Comparison of ENCODE assay signal across 20 cellular contexts in the genomic region with DNA sequence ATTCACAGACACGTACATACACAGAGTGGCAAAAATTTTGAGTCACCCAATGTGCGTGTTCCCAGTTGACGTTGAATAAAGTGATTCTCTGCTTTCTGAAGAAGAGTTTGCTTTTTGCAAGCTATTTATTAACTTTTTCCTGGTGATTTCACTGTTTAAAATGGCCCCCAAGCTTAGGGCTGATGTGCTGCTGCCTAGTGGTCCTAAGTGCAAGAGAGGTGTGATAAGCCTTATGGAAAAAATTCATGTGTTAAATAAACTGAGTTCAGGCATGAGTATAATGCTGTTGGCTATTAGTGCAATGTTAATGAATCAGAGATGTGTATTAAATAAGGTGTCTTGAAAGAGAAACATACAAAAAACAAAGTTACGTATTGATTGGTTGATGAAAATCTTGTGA. TPM values are rescaled to one million over a fixed set of nuclear protein-coding genes. Genes with fewer than 3 reads are reported as not detected.
DNase-seq lines count a peak whose midpoint lies in the region; ATAC-seq and TF ChIP-seq lines count a peak whose summit lies in the region.
"Had no signal": no experiment of that assay in that cellular context is flagged by ENCODE, and none has a peak within 500 bp of the region (broad histone marks: within the 10 kb centered on the region; RNA-seq: fewer than 3 reads in every experiment).

No MANE protein-coding gene starts in this region.

- H3K4me3 ChIP-seq in endodermal cell (ENCODE audit: low read length) (no peak overlapping the region), right lobe of liver (no peak overlapping the region)
- H3K4me3 ChIP-seq: BLaER1 treated with 17β-estradiol and CSF1 and Interleukin-3, amounts not matched to agents 10 nM and 100 nM; GM12878; GM23248; K562 had no signal

- H3T11ph ChIP-seq in H9 (ENCODE audit: low read length) = no peak overlapping the region

- H3K9ac ChIP-seq in endodermal cell (ENCODE audit: extremely low read depth, low read length, poor library complexity, severe bottlenecking) (no peak overlapping the region), H9 (ENCODE audit: extremely low read depth, insufficient read length, low read length) (no peak overlapping the region)
- H3K9ac ChIP-seq: BLaER1 treated with 17β-estradiol and CSF1 and Interleukin-3, amounts not matched to agents 10 nM and 100 nM; GM23248 had no signal

- peaks cover 6% of the 10 kb centered on the region; the same call in 1 of the 2 replicates for H3K79me2 ChIP-seq in H9 (ENCODE audit: insufficient read depth, low read length)

- H3K4ac ChIP-seq in H9 (ENCODE audit: low read depth, low read length) = no peak overlapping the region

- H3K4me1 ChIP-seq in endodermal cell (ENCODE audit: control insufficient read depth, insufficient read depth, low read length) (no peaks in the 10 kb centered on the region), right lobe of liver (peaks cover 0 to 32% (median 8%) of the 10 kb centered on the region in 4 donors), H9 (ENCODE audit: insufficient read depth, low read length) (no peaks in the 10 kb centered on the region)

- intact Hi-C loops in right lobe of liver (cut with DNase I) = no loop called here

- no peak overlapping the region for H2BK15ac ChIP-seq in H9 (ENCODE audit: low read depth, low read length)

- no peaks in the 10 kb centered on the region for H3K9me3 ChIP-seq in endodermal cell (ENCODE audit: control insufficient read depth, low read length)
- H3K9me3 ChIP-seq in right lobe of liver = no peaks in the 10 kb centered on the region
- no peaks in the 10 kb centered on the region for H3K9me3 ChIP-seq in H9 (ENCODE audit: control insufficient read depth, low read depth, low read length)

- no peak overlapping the region for H2BK120ac ChIP-seq in H9 (ENCODE audit: low read depth, low read length, poor library complexity, severe bottlenecking)

- peak; percentile 23 for TF ChIP-seq CTCF in endodermal cell (conservative IDR thresholded peaks at IDR 0.05)
- TF ChIP-seq CTCF in right lobe of liver (IDR thresholded peaks at IDR 0.05) = no peak
- TF ChIP-seq CTCF in H9 (conservative IDR thresholded peaks at IDR 0.05) = no peak

- 96 to 97% methylated on average over 4 of the region's 4 CpGs for WGBS in endodermal cell (ENCODE audit: insufficient coverage in 1 of 2, insufficient read length in 1 of 2), 2 experiments
- WGBS in right lobe of liver (ENCODE audit: insufficient coverage, low coverage, low lambda C conversion rate, missing lambda C conversion rate) = 51% methylated on average over 4 of the region's 4 CpGs
- no CpG with 5 or more reads among the region's 4 CpGs for WGBS in H9 (ENCODE audit: extremely low coverage, insufficient read length, low lambda C conversion rate)

- no peaks in the 10 kb centered on the region for H3K27me3 ChIP-seq in endodermal cell (ENCODE audit: control insufficient read depth, insufficient read depth, low read length, poor library complexity, severe bottlenecking)
- H3K27me3 ChIP-seq in right lobe of liver = no peaks in the 10 kb centered on the region
- H3K27me3 ChIP-seq in H9 (ENCODE audit: insufficient read depth, low read length) = no peaks in the 10 kb centered on the region
- H3K27me3 ChIP-seq: BLaER1 treated with 17β-estradiol and CSF1 and Interleukin-3, amounts not matched to agents 10 nM and 100 nM had no signal

- ATAC-seq in activated naive CD8-positive, alpha-beta T cell treated with anti-CD3 and anti-CD28 coated beads, Interleukin-2, amount 50 U/mL, for 24 hours = peak; percentile 52
- ATAC-seq in right lobe of liver (peak in 2 of 4 donors; percentile 47 to 60), HG03521 (IDR thresholded peaks at IDR 0.05; ENCODE audit: unreplicated experiment) (no peak)
- ATAC-seq: CD8-positive, alpha-beta T cell; GM12878; K562 had no signal

- H2BK5ac ChIP-seq in H9 (ENCODE audit: insufficient read length, low read length) = no peak overlapping the region

- H2BK20ac ChIP-seq in H9 (ENCODE audit: low read depth, low read length, poor library complexity, severe bottlenecking) = no peak overlapping the region

- H3K9me3 Mint-ChIP-seq in activated naive CD8-positive, alpha-beta T cell treated with anti-CD3 and anti-CD28 coated beads, Interleukin-2, amount 50 U/mL, for 24 hours = no peaks in the 10 kb centered on the region
- no peaks in the 10 kb centered on the region for H3K9me3 Mint-ChIP-seq in activated naive CD8-positive, alpha-beta T cell treated with anti-CD3 and anti-CD28 coated beads for 36 hours
- H3K9me3 Mint-ChIP-seq in endodermal cell (peaks cover 2% of the 10 kb centered on the region), H9 (no peaks in the 10 kb centered on the region)
- H3K9me3 Mint-ChIP-seq: CD8-positive, alpha-beta T cell had no signal

- no peak overlapping the region for H4K91ac ChIP-seq in H9 (ENCODE audit: insufficient read length, low read depth, low read length)

- H3K27ac Mint-ChIP-seq in activated naive CD8-positive, alpha-beta T cell treated with anti-CD3 and anti-CD28 coated beads, Interleukin-2, amount 50 U/mL, for 24 hours = no peak overlapping the region
- H3K27ac Mint-ChIP-seq in activated naive CD8-positive, alpha-beta T cell treated with anti-CD3 and anti-CD28 coated beads for 36 hours = no peak overlapping the region
- H3K27ac Mint-ChIP-seq in endodermal cell (no peak overlapping the region), H9 (no peak overlapping the region; a peak in 1 of 7 replicates)
- H3K27ac Mint-ChIP-seq: B cell; CD8-positive, alpha-beta T cell had no signal

- H3K4me1 Mint-ChIP-seq in activated naive CD8-positive, alpha-beta T cell treated with anti-CD3 and anti-CD28 coated beads, Interleukin-2, amount 50 U/mL, for 24 hours = peaks cover 51% of the 10 kb centered on the region
- H3K4me1 Mint-ChIP-seq in activated naive CD8-positive, alpha-beta T cell treated with anti-CD3 and anti-CD28 coated beads for 36 hours = peaks cover 49% of the 10 kb centered on the region
- H3K4me1 Mint-ChIP-seq in endodermal cell = no peaks in the 10 kb centered on the region
- peaks cover 4 to 6% of the 10 kb centered on the region in 2 experiments; a peak in 3 of 4 replicates for H3K4me1 Mint-ChIP-seq in H9

- H3K36me3 ChIP-seq in endodermal cell (ENCODE audit: control insufficient read depth, insufficient read depth, low read length) (no peaks in the 10 kb centered on the region), right lobe of liver (no peaks in the 10 kb centered on the region)

- no peak overlapping the region for H3K4me2 ChIP-seq in H9 (ENCODE audit: insufficient read depth, insufficient read length, low read length)
- H3K4me2 ChIP-seq: BLaER1 treated with 17β-estradiol and CSF1 and Interleukin-3, amounts not matched to agents 10 nM and 100 nM had no signal

- H4K20me1 ChIP-seq in H9 (ENCODE audit: control insufficient read depth, insufficient read depth, insufficient read length) = no peaks in the 10 kb centered on the region

- no peak overlapping the region for H3K4me3 Mint-ChIP-seq in activated naive CD8-positive, alpha-beta T cell treated with anti-CD3 and anti-CD28 coated beads, Interleukin-2, amount 50 U/mL, for 24 hours
- H3K4me3 Mint-ChIP-seq in activated naive CD8-positive, alpha-beta T cell treated with anti-CD3 and anti-CD28 coated beads for 36 hours = no peak overlapping the region
- H3K4me3 Mint-ChIP-seq in endodermal cell (no peak overlapping the region), H9 (no peak overlapping the region)
- H3K4me3 Mint-ChIP-seq: CD8-positive, alpha-beta T cell had no signal

- no peak overlapping the region for H4K8ac ChIP-seq in H9 (replicated peaks; ENCODE audit: insufficient read length, low read depth, low read length)

- H2AK5ac ChIP-seq in H9 (ENCODE audit: insufficient read length, low read length) = no peak overlapping the region

- no peak overlapping the region for H3K27ac ChIP-seq in endodermal cell (ENCODE audit: low read depth, low read length)
- peak overlapping the region in 1 of 3 donors; percentile 47 for H3K27ac ChIP-seq in right lobe of liver
- H3K27ac ChIP-seq in H9 (ENCODE audit: insufficient read length, low read depth, low read length) = no peak overlapping the region
- H3K27ac ChIP-seq: 22Rv1; BLaER1 treated with 17β-estradiol and CSF1 and Interleukin-3, amounts not matched to agents 10 nM and 100 nM; GM23248; HL-60 had no signal

- no peak overlapping the region for H2BK12ac ChIP-seq in H9 (ENCODE audit: insufficient read length, low read depth, low read length)

- DNase-seq in activated naive CD8-positive, alpha-beta T cell treated with anti-CD3 and anti-CD28 coated beads, Interleukin-2, amount 50 U/mL, for 24 hours = no peak
- no peak for DNase-seq in activated naive CD8-positive, alpha-beta T cell treated with anti-CD3 and anti-CD28 coated beads for 36 hours
- DNase-seq in endodermal cell (no peak), right lobe of liver (no peak), H9 (no peak), DMS53 (lab: John Stamatoyannopoulos, UW) (no peak)
- DNase-seq: Calu3; CD8-positive, alpha-beta T cell; DND-41; EL; GM23248; HCEC 1CT; IMR-90 had no signal

- peaks cover 12% of the 10 kb centered on the region for H3K79me1 ChIP-seq in H9 (ENCODE audit: insufficient read depth, low read depth, low read length, poor library complexity, severe bottlenecking)

- H3K18ac ChIP-seq in H9 (ENCODE audit: insufficient read length, low read depth, low read length) = no peak overlapping the region

- H3K23me2 ChIP-seq in H9 (ENCODE audit: insufficient read length, low read depth, low read length, poor library complexity, severe bottlenecking) = no peaks in the 10 kb centered on the region

- H2AFZ ChIP-seq in H9 (ENCODE audit: low read length) = no peak overlapping the region
- H2AFZ ChIP-seq: GM23248 had no signal

- peaks cover 6% of the 10 kb centered on the region for H3K36me3 Mint-ChIP-seq in activated naive CD8-positive, alpha-beta T cell treated with anti-CD3 and anti-CD28 coated beads, Interleukin-2, amount 50 U/mL, for 24 hours (ENCODE audit: low read depth)
- H3K36me3 Mint-ChIP-seq in activated naive CD8-positive, alpha-beta T cell treated with anti-CD3 and anti-CD28 coated beads for 36 hours = peaks cover 2% of the 10 kb centered on the region
- H3K36me3 Mint-ChIP-seq in endodermal cell (ENCODE audit: low read depth) (peaks cover 5% of the 10 kb centered on the region), H9 (ENCODE audit: insufficient read depth in 1 of 3, low read depth in 3 of 3) (peaks cover 0 to 2% (median 2%) of the 10 kb centered on the region in 3 experiments; a peak in 1 of 7 replicates)

- H3K56ac ChIP-seq in H9 (ENCODE audit: insufficient read length, low read depth, low read length) = no peak overlapping the region

- H3K27me3 Mint-ChIP-seq in activated naive CD8-positive, alpha-beta T cell treated with anti-CD3 and anti-CD28 coated beads, Interleukin-2, amount 50 U/mL, for 24 hours = no peaks in the 10 kb centered on the region
- no peaks in the 10 kb centered on the region for H3K27me3 Mint-ChIP-seq in activated naive CD8-positive, alpha-beta T cell treated with anti-CD3 and anti-CD28 coated beads for 36 hours
- H3K27me3 Mint-ChIP-seq in endodermal cell (ENCODE audit: insufficient read depth) (no peaks in the 10 kb centered on the region), H9 (ENCODE audit: low read depth) (no peaks in the 10 kb centered on the region)
- H3K27me3 Mint-ChIP-seq: B cell had no signal

- no peak overlapping the region for H4K5ac ChIP-seq in H9 (ENCODE audit: insufficient read length, low read depth, low read length)

- no peak overlapping the region for H3K23ac ChIP-seq in H9 (ENCODE audit: insufficient read length, low read depth, low read length)

- peak; percentile 24 for TF ChIP-seq POLR2A in right lobe of liver (IDR thresholded peaks at IDR 0.05)

- H3K14ac ChIP-seq in H9 (ENCODE audit: insufficient read depth, low read length) = no peak overlapping the region

RNA-seq across cellular contexts. Expression of a gene that starts 16.9 kb away (rescaled TPM):
- total RNA-seq in activated naive CD8-positive, alpha-beta T cell treated with anti-CD3 and anti-CD28 coated beads for 36 hours = 10 to 100 TPM; 29.9 to 32.8 TPM
- 10 to 100 TPM; 47.5 to 48.4 TPM for total RNA-seq in endodermal cell
- polyA plus RNA-seq in endodermal cell (2013, experiment 1 of 2) = 39.7 TPM
- polyA plus RNA-seq in endodermal cell (2013, experiment 2 of 2) = 38.4 TPM
- 10 to 100 TPM; 17.4 to 25.6 (median 19.6) TPM for total RNA-seq in right lobe of liver
- total RNA-seq in H9 (2021) = 45.6 and 48.3 TPM in 2 replicates
